15 cellular contexts compared by ENCODE assay signal in genomic region chr1:208088319-208088718, GRCh38.
"Had no signal": no experiment of that assay in that cellular context is flagged by ENCODE, and none has a peak within 500 bp of the region (broad histone marks: within the 10 kb centered on the region; RNA-seq: fewer than 3 reads in every experiment).

No MANE protein-coding gene starts in this region.

- H3K9me3 Mint-ChIP-seq: activated naive CD8-positive, alpha-beta T cell treated with anti-CD3 and anti-CD28 coated beads, Interleukin-2, amount 10 ng/mL, durations not matched to agents 7 days and 5 days; natural killer cell; stimulated activated memory B cell treated with anti-CD40 and anti-IgM and Interleukin-4, amounts not matched to agents 10 μg/mL and 1 μg/mL and 100 μg/mL, for 72 hours had no signal

- H3K4me3 Mint-ChIP-seq: natural killer cell; stimulated activated memory B cell treated with anti-CD40 and anti-IgM and Interleukin-4, amounts not matched to agents 10 μg/mL and 1 μg/mL and 100 μg/mL, for 72 hours had no signal

- H3K36me3 Mint-ChIP-seq: activated naive CD8-positive, alpha-beta T cell treated with anti-CD3 and anti-CD28 coated beads, Interleukin-2, amount 10 ng/mL, durations not matched to agents 7 days and 5 days; natural killer cell; stimulated activated memory B cell treated with anti-CD40 and anti-IgM and Interleukin-4, amounts not matched to agents 10 μg/mL and 1 μg/mL and 100 μg/mL, for 72 hours had no signal

- H3K27ac Mint-ChIP-seq: stimulated activated memory B cell treated with anti-CD40 and anti-IgM and Interleukin-4, amounts not matched to agents 10 μg/mL and 1 μg/mL and 100 μg/mL, for 72 hours had no signal

- H3K27ac ChIP-seq: foreskin keratinocyte, VCaP had no signal

- DNase-seq: activated CD8-positive, alpha-beta memory T cell treated with anti-CD3 and anti-CD28 coated beads for 24 hours; activated gamma-delta T cell treated with Interleukin-2 at 50 U/mL for 16 hours; activated naive CD8-positive, alpha-beta T cell treated with anti-CD3 and anti-CD28 coated beads, Interleukin-2, amount 10 ng/mL, durations not matched to agents 7 days and 5 days; effector memory CD4-positive, alpha-beta T cell; foreskin keratinocyte; kidney glomerular epithelial cell; left ventricle myocardium superior; mesendoderm; natural killer cell; posterior cingulate gyrus; retina; substantia nigra; trophoblast cell had no signal

- H3K27me3 ChIP-seq: foreskin keratinocyte had no signal

- H3K27me3 Mint-ChIP-seq: activated naive CD8-positive, alpha-beta T cell treated with anti-CD3 and anti-CD28 coated beads, Interleukin-2, amount 10 ng/mL, durations not matched to agents 7 days and 5 days had no signal
